8 cellular contexts compared by ENCODE assay signal in the genomic region with DNA sequence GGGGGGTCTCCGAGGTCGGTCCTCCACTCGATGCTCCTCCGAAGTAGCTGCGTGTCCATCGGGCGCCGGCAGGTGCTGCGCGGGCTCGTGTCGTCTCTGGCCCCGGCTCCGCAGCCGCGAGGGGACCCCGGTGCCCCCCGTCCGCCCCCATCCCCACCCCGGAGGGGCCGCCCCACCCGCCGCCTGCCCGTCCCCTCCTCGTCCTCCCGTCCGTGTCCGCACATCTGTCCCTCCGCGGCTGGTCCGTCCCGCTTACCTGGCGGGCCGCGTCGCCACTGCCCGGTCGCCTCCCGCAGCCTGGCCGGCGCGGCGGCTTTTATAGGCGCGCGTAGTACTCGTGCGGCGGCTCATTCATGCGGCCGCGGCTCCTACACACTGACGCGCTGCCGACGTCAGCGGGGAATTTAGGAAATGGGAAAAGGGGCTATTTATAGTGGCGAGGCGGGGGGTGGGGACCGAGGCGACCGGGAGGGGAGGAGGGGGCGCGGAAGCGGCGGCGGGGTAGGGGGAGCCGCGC. TPM values are rescaled to one million over a fixed set of nuclear protein-coding genes. Genes with fewer than 3 reads are reported as not detected.
DNase-seq lines count a peak whose midpoint lies in the region; TF ChIP-seq lines count a peak whose summit lies in the region.

No MANE protein-coding gene starts in this region.

- no peaks in the 10 kb centered on the region for H3K36me3 ChIP-seq in spleen

- H3K27ac Mint-ChIP-seq in immature natural killer cell, result peak overlapping the region in 2 of 6 donors; percentile 42 to 73

- no peaks in the 10 kb centered on the region for H3K36me3 Mint-ChIP-seq in immature natural killer cell

- no peak for TF ChIP-seq POLR2A in spleen (IDR thresholded peaks at IDR 0.05)

- H3K4me1 ChIP-seq in spleen, result peaks cover 41 to 65% (median 58%) of the 10 kb centered on the region in 6 donors

- H3K9me3 ChIP-seq in spleen, result no peaks in the 10 kb centered on the region

- WGBS in spleen, 5 donors, result 0 to 2% (median 1%) methylated on average over 7 to 69 of the region's 69 CpGs

- peaks cover 0 to 80% (median 34%) of the 10 kb centered on the region in 7 donors for H3K27me3 ChIP-seq in spleen (replicated peaks in 1 of 7)

- no peaks in the 10 kb centered on the region for H3K9me3 Mint-ChIP-seq in immature natural killer cell

- H3K4me3 Mint-ChIP-seq in immature natural killer cell, result peak overlapping the region in 2 of 5 donors; percentile 21 to 41

- H3K4me3 ChIP-seq in fibroblast of mammary gland (ENCODE audit: control insufficient read depth, low read depth, low read length), result peak overlapping the region; percentile 24
- peak overlapping the region; percentile 49 to 93 (median 80) for H3K4me3 ChIP-seq in spleen

- peak overlapping the region in 2 of 8 donors; percentile 18 to 60 for H3K27ac ChIP-seq in spleen

- DNase-seq in NCI-H345 (lab: John Stamatoyannopoulos, UW) (peak; percentile 41), NCI-H345 treated with DMSO at 0.1 percent for 48 hours (lab: John Stamatoyannopoulos, UW; ENCODE audit: unreplicated experiment) (no peak), RKO (ENCODE audit: low spot score) (peak; percentile 29), fibroblast of mammary gland (ENCODE audit: low read depth) (peak; percentile 57), spleen (peak; percentile 85), immature natural killer cell (no peak), NCI-H187 treated with DMSO at 0.1 percent for 48 hours (lab: John Stamatoyannopoulos, UW) (no peak)
- DNase-seq in activated T-cell treated with anti-CD3 and anti-CD28 coated beads, Interleukin-2, amount 50 U/mL, for 1 hour, result no peak

- TF ChIP-seq CTCF in fibroblast of mammary gland (conservative IDR thresholded peaks at IDR 0.05; ENCODE audit: control insufficient read depth, insufficient read depth, low read depth, low read length), result no peak
- TF ChIP-seq CTCF in spleen (IDR thresholded peaks at IDR 0.05 in 8 of 11, conservative IDR thresholded peaks at IDR 0.05 in 3 of 11), result no peak

- peaks cover 22 to 28% (median 26%) of the 10 kb centered on the region in 3 donors for H3K27me3 Mint-ChIP-seq in immature natural killer cell (ENCODE audit: low read depth in 3 of 3)

- intact Hi-C loops in spleen (cut with DNase I; ENCODE audit: low total_unique reads), result loop anchor here (10.0 kb wide), 1 partner anchor 234 kb away; no protein-coding TSS in a partner anchor

- peaks cover 15 to 27% of the 10 kb centered on the region in 2 donors for H3K4me1 Mint-ChIP-seq in immature natural killer cell

RNA-seq across cellular contexts. Expression of gene HIC1, which starts 4.0 kb away (rescaled TPM):
- 10 to 100 TPM in 6 of 7 donors, 1 to 10 TPM in 1; 7.0 to 59.6 (median 23.3) TPM for total RNA-seq in spleen
- 1 to 10 TPM; 1.3 to 4.7 (median 2.6) TPM for polyA plus RNA-seq in spleen
- 1 to 10 TPM in 2 of 3 donors, under 1 TPM in 1; 0.90 to 5.9 (median 1.2) TPM for polyA plus RNA-seq in immature natural killer cell

RNA-seq across cellular contexts. Expression of gene OVCA2, which starts 9.1 kb away (rescaled TPM):
- total RNA-seq in spleen, result 10 to 100 TPM; 20.9 to 51.3 (median 28.9) TPM
- polyA plus RNA-seq in spleen (10 to 100 TPM; 52.9 to 68.8 (median 66.4) TPM), immature natural killer cell (100 to 1,000 TPM in 2 of 3 donors, 10 to 100 TPM in 1; 90.6 to 107 (median 104) TPM)

RNA-seq across cellular contexts. Expression of gene DPH1, which starts 21.0 kb away (rescaled TPM):
- total RNA-seq in spleen, result 10 to 100 TPM; 38.3 to 58.5 (median 43.5) TPM
- polyA plus RNA-seq in spleen, result 10 to 100 TPM; 20.6 to 37.9 (median 20.9) TPM
- polyA plus RNA-seq in immature natural killer cell, result 10 to 100 TPM; 18.6 to 26.4 (median 21.4) TPM

RNA-seq across cellular contexts. Expression of gene RTN4RL1, which starts 25.8 kb away (rescaled TPM):
- total RNA-seq in spleen, result 1 to 10 TPM in 5 of 7 donors, under 1 TPM in 2; 0.67 to 4.5 (median 2.1) TPM
- polyA plus RNA-seq in spleen, result under 1 TPM; 0.09 to 0.67 (median 0.26) TPM
- under 1 TPM in 1 of 3 donors, not detected in 2; 0.37 TPM for polyA plus RNA-seq in immature natural killer cell

Comparison
In these comparisons a context has a peak if more than half of its experiments do, and no peak if none do; other contexts are left out.
1. DNase-seq: peak in NCI-H345 (single experiment), RKO (single experiment), fibroblast of mammary gland (single experiment) and spleen (single experiment); none in NCI-H345 treated with DMSO at 0.1 percent for 48 hours (single experiment), immature natural killer cell (0 of 3), activated T-cell treated with anti-CD3 and anti-CD28 coated beads, Interleukin-2, amount 50 U/mL, for 1 hour (single experiment) and NCI-H187 treated with DMSO at 0.1 percent for 48 hours (single experiment).